ENCODE assay signal across 24 cellular contexts in the genomic region with DNA sequence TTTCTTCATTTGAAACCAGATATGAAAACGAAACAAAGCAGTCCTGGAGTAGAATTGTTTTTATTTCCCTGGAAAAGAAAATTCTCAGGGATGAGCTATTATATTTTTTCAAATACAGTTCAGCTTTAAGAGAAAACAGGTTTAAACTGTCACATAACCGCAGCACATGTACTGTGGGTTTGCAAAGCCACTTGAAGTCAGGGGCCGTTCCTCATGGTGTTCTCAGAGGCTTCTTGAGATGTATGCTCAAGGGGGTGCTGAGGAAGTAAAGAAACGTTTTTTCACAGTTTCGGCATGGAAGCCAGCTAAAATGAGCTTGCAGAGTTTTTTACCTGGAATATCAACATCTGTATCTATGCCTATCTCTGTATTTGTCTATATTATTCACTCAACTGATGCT.
DNase-seq lines count a peak whose midpoint lies in the region; ATAC-seq and TF ChIP-seq lines count a peak whose summit lies in the region.
"Had no signal": no experiment of that assay in that cellular context is flagged by ENCODE, and none has a peak within 500 bp of the region (broad histone marks: within the 10 kb centered on the region; RNA-seq: fewer than 3 reads in every experiment).

No MANE protein-coding gene starts in this region.

- TF ChIP-seq CTCF in lung (IDR thresholded peaks at IDR 0.05; ENCODE audit: control extremely low read depth, extremely low read depth), result no peak
- no peak for TF ChIP-seq CTCF in left ventricle myocardium inferior (IDR thresholded peaks at IDR 0.05; ENCODE audit: borderline replicate concordance)
- no peak for TF ChIP-seq CTCF in CD4-positive, alpha-beta T cell (IDR thresholded peaks at IDR 0.05)

- no peaks in the 10 kb centered on the region for H3K36me3 Mint-ChIP-seq in CD4-positive, alpha-beta T cell (ENCODE audit: low read depth)
- H3K36me3 Mint-ChIP-seq: activated naive CD8-positive, alpha-beta T cell treated with anti-CD3 and anti-CD28 coated beads, Interleukin-2, amount 10 ng/mL, durations not matched to agents 7 days and 5 days; mesothelial cell of epicardium; T-cell had no signal

- no peaks in the 10 kb centered on the region for H3K4me1 ChIP-seq in lung (ENCODE audit: control insufficient read depth in 2 of 2, insufficient read depth in 2 of 2, low read length in 2 of 2)
- no peaks in the 10 kb centered on the region for H3K4me1 ChIP-seq in left ventricle myocardium inferior
- H3K4me1 ChIP-seq: body of pancreas, gastrocnemius medialis, parathyroid adenoma, right lobe of liver had no signal

- DNase-seq in NAMALWA (ENCODE audit: low spot score) (peak; percentile 35), lung (ENCODE audit: low spot score) (peak; percentile 31), anterior cingulate cortex (lab: John Stamatoyannopoulos, UW) (no peak), left ventricle myocardium inferior (no peak), SW 1271 (lab: John Stamatoyannopoulos, UW) (no peak)
- DNase-seq in CD4-positive, alpha-beta T cell, result no peak
- DNase-seq: activated CD4-positive, alpha-beta T cell treated with anti-CD3 and anti-CD28 coated beads, Interleukin-2, amount 10 ng/mL, durations not matched to agents 24 days and 14 days; activated naive CD8-positive, alpha-beta T cell treated with anti-CD3 and anti-CD28 coated beads, Interleukin-2, amount 10 ng/mL, durations not matched to agents 7 days and 5 days; body of pancreas; effector memory CD4-positive, alpha-beta T cell; gastrocnemius medialis; NCI-H1092 treated with DMSO at 0.1 percent for 48 hours; NCI-H524; right lobe of liver; SHP77; stimulated activated CD4-positive, alpha-beta T cell treated with anti-CD3 and anti-CD28 coated beads, Interleukin-15, amount 100 ng/mL, for 24 hours; T-cell had no signal

- CTCF ChIA-PET in CD4-positive, alpha-beta T cell (lab: Charles Lee), result no interaction called here

- no peaks in the 10 kb centered on the region for H3K4me1 Mint-ChIP-seq in CD4-positive, alpha-beta T cell (ENCODE audit: low read depth)
- H3K4me1 Mint-ChIP-seq: activated CD4-positive, alpha-beta T cell treated with anti-CD3 and anti-CD28 coated beads, Interleukin-2, amount 10 ng/mL, durations not matched to agents 24 days and 14 days; activated naive CD8-positive, alpha-beta T cell treated with anti-CD3 and anti-CD28 coated beads, Interleukin-2, amount 10 ng/mL, durations not matched to agents 7 days and 5 days; activated T-helper 17 cell treated with anti-CD3 and anti-CD28 coated beads, Interleukin-2, amount 50 U/mL, for 72 hours; T-cell had no signal

- H3K36me3 ChIP-seq in lung (ENCODE audit: control insufficient read depth in 2 of 2, insufficient read depth in 2 of 2, low read length in 2 of 2) (no peaks in the 10 kb centered on the region), left ventricle myocardium inferior (no peaks in the 10 kb centered on the region)
- H3K36me3 ChIP-seq: gastrocnemius medialis, right lobe of liver had no signal

- H3K27ac ChIP-seq in lung (ENCODE audit: low read depth in 1 of 2, low read length in 1 of 2), result no peak overlapping the region
- no peak overlapping the region for H3K27ac ChIP-seq in left ventricle myocardium inferior (replicated peaks)
- no peak overlapping the region for H3K27ac ChIP-seq in CD4-positive, alpha-beta T cell (ENCODE audit: low read depth, low read length)
- H3K27ac ChIP-seq: body of pancreas, gastrocnemius medialis, parathyroid adenoma, right lobe of liver had no signal

- POLR2A ChIA-PET in CD4-positive, alpha-beta T cell (lab: Charles Lee), result no interaction called here

- no peaks in the 10 kb centered on the region for H3K9me3 ChIP-seq in lung (ENCODE audit: control insufficient read depth in 2 of 2, insufficient read depth in 1 of 2, low read length in 1 of 2)
- H3K9me3 ChIP-seq in left ventricle myocardium inferior (replicated peaks), result no peaks in the 10 kb centered on the region
- H3K9me3 ChIP-seq in CD4-positive, alpha-beta T cell (ENCODE audit: control insufficient read depth, low read length), result no peaks in the 10 kb centered on the region
- H3K9me3 ChIP-seq: body of pancreas, gastrocnemius medialis, right lobe of liver had no signal

- H3K27me3 Mint-ChIP-seq in CD4-positive, alpha-beta T cell, result no peaks in the 10 kb centered on the region
- H3K27me3 Mint-ChIP-seq: activated CD4-positive, alpha-beta T cell treated with anti-CD3 and anti-CD28 coated beads, Interleukin-2, amount 10 ng/mL, durations not matched to agents 24 days and 14 days; activated naive CD8-positive, alpha-beta T cell treated with anti-CD3 and anti-CD28 coated beads, Interleukin-2, amount 10 ng/mL, durations not matched to agents 7 days and 5 days; activated T-helper 17 cell treated with anti-CD3 and anti-CD28 coated beads, Interleukin-2, amount 50 U/mL, for 72 hours; T-cell had no signal

- H3K4me3 ChIP-seq in lung, result no peak overlapping the region
- no peak overlapping the region for H3K4me3 ChIP-seq in left ventricle myocardium inferior
- H3K4me3 ChIP-seq: body of pancreas, gastrocnemius medialis, right lobe of liver had no signal

- intact Hi-C loops in left ventricle myocardium inferior (cut with micrococcal nuclease), result no loop called here
- intact Hi-C loops in CD4-positive, alpha-beta T cell (cut with DNase I, micrococcal nuclease), result no loop called here

- no peak overlapping the region for H3K27ac Mint-ChIP-seq in CD4-positive, alpha-beta T cell
- H3K27ac Mint-ChIP-seq: activated CD4-positive, alpha-beta T cell treated with anti-CD3 and anti-CD28 coated beads, Interleukin-2, amount 10 ng/mL, durations not matched to agents 24 days and 14 days; activated naive CD8-positive, alpha-beta T cell treated with anti-CD3 and anti-CD28 coated beads, Interleukin-2, amount 10 ng/mL, durations not matched to agents 7 days and 5 days; activated T-helper 17 cell treated with anti-CD3 and anti-CD28 coated beads, Interleukin-2, amount 50 U/mL, for 72 hours; mesothelial cell of epicardium; nephron; T-cell had no signal

- ATAC-seq in GM18867 (IDR thresholded peaks at IDR 0.05; ENCODE audit: unreplicated experiment) (peak; percentile 37), HG03097 (IDR thresholded peaks at IDR 0.05; ENCODE audit: low FRiP score, unreplicated experiment) (peak; percentile 56), lung (ENCODE audit: insufficient read depth, low FRiP score) (no peak)
- no peak for ATAC-seq in CD4-positive, alpha-beta T cell (ENCODE audit: poor library complexity)
- ATAC-seq: activated T-helper 17 cell treated with anti-CD3 and anti-CD28 coated beads, Interleukin-2, amount 50 U/mL, for 72 hours; body of pancreas; esophagus mucosa; gastrocnemius medialis; right lobe of liver; T-cell had no signal

- no peak overlapping the region for H3K4me3 Mint-ChIP-seq in CD4-positive, alpha-beta T cell
- H3K4me3 Mint-ChIP-seq: activated CD4-positive, alpha-beta T cell treated with anti-CD3 and anti-CD28 coated beads, Interleukin-2, amount 10 ng/mL, durations not matched to agents 24 days and 14 days; activated naive CD8-positive, alpha-beta T cell treated with anti-CD3 and anti-CD28 coated beads, Interleukin-2, amount 10 ng/mL, durations not matched to agents 7 days and 5 days; activated T-helper 17 cell treated with anti-CD3 and anti-CD28 coated beads, Interleukin-2, amount 50 U/mL, for 72 hours; mesothelial cell of epicardium; nephron; T-cell had no signal

- H3K9me3 Mint-ChIP-seq in CD4-positive, alpha-beta T cell, result no peaks in the 10 kb centered on the region
- H3K9me3 Mint-ChIP-seq: activated CD4-positive, alpha-beta T cell treated with anti-CD3 and anti-CD28 coated beads, Interleukin-2, amount 10 ng/mL, durations not matched to agents 24 days and 14 days; activated naive CD8-positive, alpha-beta T cell treated with anti-CD3 and anti-CD28 coated beads, Interleukin-2, amount 10 ng/mL, durations not matched to agents 7 days and 5 days; nephron; T-cell had no signal

- H3K27me3 ChIP-seq in lung (ENCODE audit: control insufficient read depth, insufficient read depth) (no peaks in the 10 kb centered on the region), left ventricle myocardium inferior (ENCODE audit: low read depth) (no peaks in the 10 kb centered on the region)
- no peaks in the 10 kb centered on the region for H3K27me3 ChIP-seq in CD4-positive, alpha-beta T cell (ENCODE audit: control insufficient read depth, insufficient read depth, low read length)
- H3K27me3 ChIP-seq: body of pancreas, gastrocnemius medialis, right lobe of liver had no signal

- WGBS in lung, 2 donors, result 32 to 36% methylated on average over 5 of the region's 5 CpGs

Comparison
In these comparisons a context has a peak if more than half of its experiments do, and no peak if none do; other contexts are left out.
1. ATAC-seq: peak in GM18867 (single experiment) and HG03097 (single experiment); none in lung (single experiment) and CD4-positive, alpha-beta T cell (single experiment).
2. DNase-seq: peak in NAMALWA (single experiment) and lung (single experiment); none in anterior cingulate cortex (0 of 58), left ventricle myocardium inferior (single experiment), CD4-positive, alpha-beta T cell (0 of 10) and SW 1271 (0 of 2).